ENCODE assay signal across 1 cellular context in the genomic region with DNA sequence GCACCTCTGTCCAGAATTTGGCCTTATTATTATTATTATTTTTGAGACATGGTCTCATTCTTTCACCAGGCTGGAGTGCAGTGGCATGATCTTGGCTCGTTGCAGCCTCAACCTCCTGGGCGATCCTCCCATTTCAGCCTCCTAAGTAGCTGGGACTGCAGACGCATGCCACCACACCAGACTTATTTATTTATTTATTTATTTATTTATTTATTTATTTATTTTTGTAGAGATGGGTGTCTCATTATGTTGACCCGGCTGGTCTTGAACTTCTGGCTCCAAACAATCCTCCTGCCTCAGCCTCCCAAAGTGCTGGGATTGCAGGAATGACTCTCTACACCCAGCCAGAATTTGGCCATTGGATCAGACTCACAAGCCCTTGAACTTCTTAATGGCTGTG.
A peak's percentile ranks its signal among the peaks of the same experiment; 100 is the strongest.
TF ChIP-seq lines count a peak whose summit lies in the region.

No MANE protein-coding gene starts in this region.

TF ChIP-seq in HEK293, 187 proteins besides CTCF, POLR2A, EP300 and RAD21 (continues in another document):
- TF ChIP-seq SETDB1 (IDR thresholded peaks at IDR 0.05; ENCODE audit: insufficient read length, low read length) (no peak), ZNF292 (tag by site-specific recombination; IDR thresholded peaks at IDR 0.05; ENCODE audit: borderline replicate concordance, low read depth) (peak; percentile 52; the same call in 1 of the 2 replicates), ZNF654 (tag by site-specific recombination; IDR thresholded peaks at IDR 0.05; ENCODE audit: low read depth) (peak; percentile 39), ZXDB (tag by site-specific recombination; IDR thresholded peaks at IDR 0.05) (peak; percentile 58; the same call in 1 of the 2 replicates), ZBTB21 (tag by site-specific recombination; IDR thresholded peaks at IDR 0.05) (peak; percentile 36; the same call in 1 of the 2 replicates), ZNF560 (tag by site-specific recombination; IDR thresholded peaks at IDR 0.05; ENCODE audit: borderline replicate concordance) (peak; percentile 43; the same call in 1 of the 2 replicates), ZNF19 (tag by site-specific recombination; IDR thresholded peaks at IDR 0.05; ENCODE audit: low read depth) (0 out of 2 replicates have a peak, but pooled peaks have one; percentile 32), ZNF660 (tag by site-specific recombination; IDR thresholded peaks at IDR 0.05) (no peak), ZNF404 (tag by site-specific recombination; IDR thresholded peaks at IDR 0.05) (0 out of 2 replicates have a peak, but pooled peaks have one; percentile 53), OVOL3 (tag by site-specific recombination; IDR thresholded peaks at IDR 0.05) (0 out of 2 replicates have a peak, but pooled peaks have one; percentile 30), ZNF112 (tag by site-specific recombination; IDR thresholded peaks at IDR 0.05) (no peak), ZNF202 (tag by site-specific recombination; IDR thresholded peaks at IDR 0.05; ENCODE audit: borderline replicate concordance) (peak; percentile 76), ZNF248 (tag by site-specific recombination; IDR thresholded peaks at IDR 0.05) (no peak), ZNF426 (tag by site-specific recombination; IDR thresholded peaks at IDR 0.05) (peak; percentile 88), ZFP41 (tag by site-specific recombination; IDR thresholded peaks at IDR 0.05; ENCODE audit: borderline replicate concordance) (no peak), ZNF266 (tag by site-specific recombination; IDR thresholded peaks at IDR 0.05; ENCODE audit: low read depth) (peak; percentile 92), KLF9 (tag by site-specific recombination; IDR thresholded peaks at IDR 0.05; ENCODE audit: low read depth) (no peak), ZNF549 (tag by site-specific recombination; IDR thresholded peaks at IDR 0.05) (no peak), ZNF391 (tag by site-specific recombination; IDR thresholded peaks at IDR 0.05; ENCODE audit: borderline replicate concordance, low read depth) (no peak), ZNF354C (tag by site-specific recombination; IDR thresholded peaks at IDR 0.05; ENCODE audit: borderline replicate concordance, low read depth) (peak; percentile 58; the same call in 1 of the 2 replicates), ZNF48 (tag by site-specific recombination; IDR thresholded peaks at IDR 0.05) (no peak), MEIS1 (CRISPR knock-in tag; IDR thresholded peaks at IDR 0.05; ENCODE audit: borderline replicate concordance) (no peak), KLF7 (tag by site-specific recombination; IDR thresholded peaks at IDR 0.05; ENCODE audit: borderline replicate concordance) (0 out of 2 replicates have a peak, but pooled peaks have one; percentile 33), KLF16 (tag by site-specific recombination; IDR thresholded peaks at IDR 0.05) (no peak), ZNF664 (tag by site-specific recombination; IDR thresholded peaks at IDR 0.05) (peak; percentile 61), ZBTB8A (tag by site-specific recombination; IDR thresholded peaks at IDR 0.05) (peak; percentile 67), ZNF555 (tag by site-specific recombination; conservative IDR thresholded peaks at IDR 0.05) (peak; percentile 90), ZNF223 (tag by site-specific recombination; IDR thresholded peaks at IDR 0.05) (0 out of 2 replicates have a peak, but pooled peaks have one; percentile 59), WT1 (tag by site-specific recombination; IDR thresholded peaks at IDR 0.05) (no peak), ZNF530 (tag by site-specific recombination; IDR thresholded peaks at IDR 0.05; ENCODE audit: low read depth) (0 out of 2 replicates have a peak, but pooled peaks have one; percentile 29), GLI2 (tag by site-specific recombination; IDR thresholded peaks at IDR 0.05; ENCODE audit: borderline replicate concordance, low read depth) (peak; percentile 35; the same call in 1 of the 2 replicates), ZNF416 (tag by site-specific recombination; IDR thresholded peaks at IDR 0.05) (no peak), GFI1B (tag by site-specific recombination; IDR thresholded peaks at IDR 0.05) (0 out of 2 replicates have a peak, but pooled peaks have one; percentile 28), ZNF211 (tag by site-specific recombination; IDR thresholded peaks at IDR 0.05; ENCODE audit: low read depth) (no peak), ZNF140 (tag by site-specific recombination; IDR thresholded peaks at IDR 0.05) (peak; percentile 91), FEZF1 (tag by site-specific recombination; IDR thresholded peaks at IDR 0.05) (no peak), ZNF433 (tag by site-specific recombination; IDR thresholded peaks at IDR 0.05; ENCODE audit: low read depth) (peak; percentile 69), EGR2 (tag by site-specific recombination; IDR thresholded peaks at IDR 0.05; ENCODE audit: low read depth) (no peak), ZNF121 (tag by site-specific recombination; IDR thresholded peaks at IDR 0.05) (0 out of 2 replicates have a peak, but pooled peaks have one; percentile 10), YY1 (tag by site-specific recombination; IDR thresholded peaks at IDR 0.05) (no peak), ZFP37 (tag by site-specific recombination; IDR thresholded peaks at IDR 0.05) (0 out of 2 replicates have a peak, but pooled peaks have one; percentile 42)
- TF ChIP-seq, protein P1, sequence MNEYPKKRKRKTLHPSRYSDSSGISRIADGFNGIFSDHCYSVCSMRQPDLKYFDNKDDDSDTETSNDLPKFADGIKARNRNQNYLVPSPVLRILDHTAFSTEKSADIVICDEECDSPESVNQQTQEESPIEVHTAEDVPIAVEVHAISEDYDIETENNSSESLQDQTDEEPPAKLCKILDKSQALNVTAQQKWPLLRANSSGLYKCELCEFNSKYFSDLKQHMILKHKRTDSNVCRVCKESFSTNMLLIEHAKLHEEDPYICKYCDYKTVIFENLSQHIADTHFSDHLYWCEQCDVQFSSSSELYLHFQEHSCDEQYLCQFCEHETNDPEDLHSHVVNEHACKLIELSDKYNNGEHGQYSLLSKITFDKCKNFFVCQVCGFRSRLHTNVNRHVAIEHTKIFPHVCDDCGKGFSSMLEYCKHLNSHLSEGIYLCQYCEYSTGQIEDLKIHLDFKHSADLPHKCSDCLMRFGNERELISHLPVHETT (tag by site-specific recombination; IDR thresholded peaks at IDR 0.05): no peak
- TF ChIP-seq, protein P2, sequence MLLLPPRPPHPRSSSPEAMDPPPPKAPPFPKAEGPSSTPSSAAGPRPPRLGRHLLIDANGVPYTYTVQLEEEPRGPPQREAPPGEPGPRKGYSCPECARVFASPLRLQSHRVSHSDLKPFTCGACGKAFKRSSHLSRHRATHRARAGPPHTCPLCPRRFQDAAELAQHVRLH (tag by site-specific recombination; IDR thresholded peaks at IDR 0.05): 0 out of 2 replicates have a peak, but pooled peaks have one; percentile 45
- TF ChIP-seq, protein P3, sequence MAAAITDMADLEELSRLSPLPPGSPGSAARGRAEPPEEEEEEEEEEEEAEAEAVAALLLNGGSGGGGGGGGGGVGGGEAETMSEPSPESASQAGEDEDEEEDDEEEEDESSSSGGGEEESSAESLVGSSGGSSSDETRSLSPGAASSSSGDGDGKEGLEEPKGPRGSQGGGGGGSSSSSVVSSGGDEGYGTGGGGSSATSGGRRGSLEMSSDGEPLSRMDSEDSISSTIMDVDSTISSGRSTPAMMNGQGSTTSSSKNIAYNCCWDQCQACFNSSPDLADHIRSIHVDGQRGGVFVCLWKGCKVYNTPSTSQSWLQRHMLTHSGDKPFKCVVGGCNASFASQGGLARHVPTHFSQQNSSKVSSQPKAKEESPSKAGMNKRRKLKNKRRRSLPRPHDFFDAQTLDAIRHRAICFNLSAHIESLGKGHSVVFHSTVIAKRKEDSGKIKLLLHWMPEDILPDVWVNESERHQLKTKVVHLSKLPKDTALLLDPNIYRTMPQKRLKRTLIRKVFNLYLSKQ (tag by site-specific recombination; IDR thresholded peaks at IDR 0.05; ENCODE audit: borderline replicate concordance): peak; percentile 46; the same call in 1 of the 2 replicates
- TF ChIP-seq, protein P4, sequence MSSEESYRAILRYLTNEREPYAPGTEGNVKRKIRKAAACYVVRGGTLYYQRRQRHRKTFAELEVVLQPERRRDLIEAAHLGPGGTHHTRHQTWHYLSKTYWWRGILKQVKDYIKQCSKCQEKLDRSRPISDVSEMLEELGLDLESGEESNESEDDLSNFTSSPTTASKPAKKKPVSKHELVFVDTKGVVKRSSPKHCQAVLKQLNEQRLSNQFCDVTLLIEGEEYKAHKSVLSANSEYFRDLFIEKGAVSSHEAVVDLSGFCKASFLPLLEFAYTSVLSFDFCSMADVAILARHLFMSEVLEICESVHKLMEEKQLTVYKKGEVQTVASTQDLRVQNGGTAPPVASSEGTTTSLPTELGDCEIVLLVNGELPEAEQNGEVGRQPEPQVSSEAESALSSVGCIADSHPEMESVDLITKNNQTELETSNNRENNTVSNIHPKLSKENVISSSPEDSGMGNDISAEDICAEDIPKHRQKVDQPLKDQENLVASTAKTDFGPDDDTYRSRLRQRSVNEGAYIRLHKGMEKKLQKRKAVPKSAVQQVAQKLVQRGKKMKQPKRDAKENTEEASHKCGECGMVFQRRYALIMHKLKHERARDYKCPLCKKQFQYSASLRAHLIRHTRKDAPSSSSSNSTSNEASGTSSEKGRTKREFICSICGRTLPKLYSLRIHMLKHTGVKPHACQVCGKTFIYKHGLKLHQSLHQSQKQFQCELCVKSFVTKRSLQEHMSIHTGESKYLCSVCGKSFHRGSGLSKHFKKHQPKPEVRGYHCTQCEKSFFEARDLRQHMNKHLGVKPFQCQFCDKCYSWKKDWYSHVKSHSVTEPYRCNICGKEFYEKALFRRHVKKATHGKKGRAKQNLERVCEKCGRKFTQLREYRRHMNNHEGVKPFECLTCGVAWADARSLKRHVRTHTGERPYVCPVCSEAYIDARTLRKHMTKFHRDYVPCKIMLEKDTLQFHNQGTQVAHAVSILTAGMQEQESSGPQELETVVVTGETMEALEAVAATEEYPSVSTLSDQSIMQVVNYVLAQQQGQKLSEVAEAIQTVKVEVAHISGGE (tag by site-specific recombination; conservative IDR thresholded peaks at IDR 0.05; ENCODE audit: low read depth): peak; percentile 78
- TF ChIP-seq, protein P5, sequence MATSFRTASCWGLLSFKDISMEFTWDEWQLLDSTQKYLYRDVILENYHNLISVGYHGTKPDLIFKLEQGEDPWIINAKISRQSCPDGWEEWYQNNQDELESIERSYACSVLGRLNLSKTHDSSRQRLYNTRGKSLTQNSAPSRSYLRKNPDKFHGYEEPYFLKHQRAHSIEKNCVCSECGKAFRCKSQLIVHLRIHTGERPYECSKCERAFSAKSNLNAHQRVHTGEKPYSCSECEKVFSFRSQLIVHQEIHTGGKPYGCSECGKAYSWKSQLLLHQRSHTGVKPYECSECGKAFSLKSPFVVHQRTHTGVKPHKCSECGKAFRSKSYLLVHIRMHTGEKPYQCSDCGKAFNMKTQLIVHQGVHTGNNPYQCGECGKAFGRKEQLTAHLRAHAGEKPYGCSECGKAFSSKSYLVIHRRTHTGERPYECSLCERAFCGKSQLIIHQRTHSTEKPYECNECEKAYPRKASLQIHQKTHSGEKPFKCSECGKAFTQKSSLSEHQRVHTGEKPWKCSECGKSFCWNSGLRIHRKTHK (tag by site-specific recombination; IDR thresholded peaks at IDR 0.05): no peak
- TF ChIP-seq, protein P6, sequence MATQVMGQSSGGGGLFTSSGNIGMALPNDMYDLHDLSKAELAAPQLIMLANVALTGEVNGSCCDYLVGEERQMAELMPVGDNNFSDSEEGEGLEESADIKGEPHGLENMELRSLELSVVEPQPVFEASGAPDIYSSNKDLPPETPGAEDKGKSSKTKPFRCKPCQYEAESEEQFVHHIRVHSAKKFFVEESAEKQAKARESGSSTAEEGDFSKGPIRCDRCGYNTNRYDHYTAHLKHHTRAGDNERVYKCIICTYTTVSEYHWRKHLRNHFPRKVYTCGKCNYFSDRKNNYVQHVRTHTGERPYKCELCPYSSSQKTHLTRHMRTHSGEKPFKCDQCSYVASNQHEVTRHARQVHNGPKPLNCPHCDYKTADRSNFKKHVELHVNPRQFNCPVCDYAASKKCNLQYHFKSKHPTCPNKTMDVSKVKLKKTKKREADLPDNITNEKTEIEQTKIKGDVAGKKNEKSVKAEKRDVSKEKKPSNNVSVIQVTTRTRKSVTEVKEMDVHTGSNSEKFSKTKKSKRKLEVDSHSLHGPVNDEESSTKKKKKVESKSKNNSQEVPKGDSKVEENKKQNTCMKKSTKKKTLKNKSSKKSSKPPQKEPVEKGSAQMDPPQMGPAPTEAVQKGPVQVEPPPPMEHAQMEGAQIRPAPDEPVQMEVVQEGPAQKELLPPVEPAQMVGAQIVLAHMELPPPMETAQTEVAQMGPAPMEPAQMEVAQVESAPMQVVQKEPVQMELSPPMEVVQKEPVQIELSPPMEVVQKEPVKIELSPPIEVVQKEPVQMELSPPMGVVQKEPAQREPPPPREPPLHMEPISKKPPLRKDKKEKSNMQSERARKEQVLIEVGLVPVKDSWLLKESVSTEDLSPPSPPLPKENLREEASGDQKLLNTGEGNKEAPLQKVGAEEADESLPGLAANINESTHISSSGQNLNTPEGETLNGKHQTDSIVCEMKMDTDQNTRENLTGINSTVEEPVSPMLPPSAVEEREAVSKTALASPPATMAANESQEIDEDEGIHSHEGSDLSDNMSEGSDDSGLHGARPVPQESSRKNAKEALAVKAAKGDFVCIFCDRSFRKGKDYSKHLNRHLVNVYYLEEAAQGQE (tag by site-specific recombination; IDR thresholded peaks at IDR 0.05): peak; percentile 68
- TF ChIP-seq, protein P7, sequence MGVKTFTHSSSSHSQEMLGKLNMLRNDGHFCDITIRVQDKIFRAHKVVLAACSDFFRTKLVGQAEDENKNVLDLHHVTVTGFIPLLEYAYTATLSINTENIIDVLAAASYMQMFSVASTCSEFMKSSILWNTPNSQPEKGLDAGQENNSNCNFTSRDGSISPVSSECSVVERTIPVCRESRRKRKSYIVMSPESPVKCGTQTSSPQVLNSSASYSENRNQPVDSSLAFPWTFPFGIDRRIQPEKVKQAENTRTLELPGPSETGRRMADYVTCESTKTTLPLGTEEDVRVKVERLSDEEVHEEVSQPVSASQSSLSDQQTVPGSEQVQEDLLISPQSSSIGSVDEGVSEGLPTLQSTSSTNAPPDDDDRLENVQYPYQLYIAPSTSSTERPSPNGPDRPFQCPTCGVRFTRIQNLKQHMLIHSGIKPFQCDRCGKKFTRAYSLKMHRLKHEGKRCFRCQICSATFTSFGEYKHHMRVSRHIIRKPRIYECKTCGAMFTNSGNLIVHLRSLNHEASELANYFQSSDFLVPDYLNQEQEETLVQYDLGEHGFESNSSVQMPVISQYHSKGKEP (tag by site-specific recombination; IDR thresholded peaks at IDR 0.05): no peak
- TF ChIP-seq, protein P8, sequence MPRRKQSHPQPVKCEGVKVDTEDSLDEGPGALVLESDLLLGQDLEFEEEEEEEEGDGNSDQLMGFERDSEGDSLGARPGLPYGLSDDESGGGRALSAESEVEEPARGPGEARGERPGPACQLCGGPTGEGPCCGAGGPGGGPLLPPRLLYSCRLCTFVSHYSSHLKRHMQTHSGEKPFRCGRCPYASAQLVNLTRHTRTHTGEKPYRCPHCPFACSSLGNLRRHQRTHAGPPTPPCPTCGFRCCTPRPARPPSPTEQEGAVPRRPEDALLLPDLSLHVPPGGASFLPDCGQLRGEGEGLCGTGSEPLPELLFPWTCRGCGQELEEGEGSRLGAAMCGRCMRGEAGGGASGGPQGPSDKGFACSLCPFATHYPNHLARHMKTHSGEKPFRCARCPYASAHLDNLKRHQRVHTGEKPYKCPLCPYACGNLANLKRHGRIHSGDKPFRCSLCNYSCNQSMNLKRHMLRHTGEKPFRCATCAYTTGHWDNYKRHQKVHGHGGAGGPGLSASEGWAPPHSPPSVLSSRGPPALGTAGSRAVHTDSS (tag by site-specific recombination; IDR thresholded peaks at IDR 0.05): no peak
